ENCODE assay signal across 1 cellular context in the genomic region with DNA sequence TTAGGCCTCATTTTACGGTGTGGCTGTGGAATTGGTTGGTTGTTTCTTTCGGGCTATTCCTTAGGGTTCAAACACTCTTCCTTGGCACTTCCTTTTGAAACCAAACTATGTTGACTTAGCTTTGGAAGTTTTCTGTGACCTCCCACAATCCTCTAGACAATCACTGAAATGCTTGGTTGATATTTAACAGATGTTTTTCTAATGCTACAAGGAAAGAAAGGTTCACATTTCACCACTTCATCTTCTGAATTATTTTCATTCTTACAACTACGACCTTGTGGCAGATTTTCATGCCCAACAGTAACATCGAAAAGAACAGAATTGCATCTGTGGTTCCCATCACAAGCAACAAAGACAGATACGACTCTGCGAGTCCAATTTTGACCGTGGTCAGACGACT.
TF ChIP-seq lines count a peak whose summit lies in the region.

No MANE protein-coding gene starts in this region.

TF ChIP-seq in HepG2, 621 proteins besides CTCF, POLR2A, EP300 and RAD21 (continued from another document and continues in another):
- TF ChIP-seq, protein P1, sequence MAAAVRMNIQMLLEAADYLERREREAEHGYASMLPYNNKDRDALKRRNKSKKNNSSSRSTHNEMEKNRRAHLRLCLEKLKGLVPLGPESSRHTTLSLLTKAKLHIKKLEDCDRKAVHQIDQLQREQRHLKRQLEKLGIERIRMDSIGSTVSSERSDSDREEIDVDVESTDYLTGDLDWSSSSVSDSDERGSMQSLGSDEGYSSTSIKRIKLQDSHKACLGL (CRISPR knock-in tag; IDR thresholded peaks at IDR 0.05), result no peak
- TF ChIP-seq, protein P2, sequence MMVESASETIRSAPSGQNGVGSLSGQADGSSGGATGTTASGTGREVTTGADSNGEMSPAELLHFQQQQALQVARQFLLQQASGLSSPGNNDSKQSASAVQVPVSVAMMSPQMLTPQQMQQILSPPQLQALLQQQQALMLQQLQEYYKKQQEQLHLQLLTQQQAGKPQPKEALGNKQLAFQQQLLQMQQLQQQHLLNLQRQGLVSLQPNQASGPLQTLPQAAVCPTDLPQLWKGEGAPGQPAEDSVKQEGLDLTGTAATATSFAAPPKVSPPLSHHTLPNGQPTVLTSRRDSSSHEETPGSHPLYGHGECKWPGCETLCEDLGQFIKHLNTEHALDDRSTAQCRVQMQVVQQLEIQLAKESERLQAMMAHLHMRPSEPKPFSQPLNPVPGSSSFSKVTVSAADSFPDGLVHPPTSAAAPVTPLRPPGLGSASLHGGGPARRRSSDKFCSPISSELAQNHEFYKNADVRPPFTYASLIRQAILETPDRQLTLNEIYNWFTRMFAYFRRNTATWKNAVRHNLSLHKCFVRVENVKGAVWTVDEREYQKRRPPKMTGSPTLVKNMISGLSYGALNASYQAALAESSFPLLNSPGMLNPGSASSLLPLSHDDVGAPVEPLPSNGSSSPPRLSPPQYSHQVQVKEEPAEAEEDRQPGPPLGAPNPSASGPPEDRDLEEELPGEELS (CRISPR knock-in tag; IDR thresholded peaks at IDR 0.05), result peak; percentile 23; the same call in 1 of the 2 replicates
- TF ChIP-seq NCOA1 (CRISPR knock-in tag; IDR thresholded peaks at IDR 0.05) (no peak), SP4 (CRISPR knock-in tag; IDR thresholded peaks at IDR 0.05) (no peak), ZNF350 (CRISPR knock-in tag; IDR thresholded peaks at IDR 0.05; ENCODE audit: borderline replicate concordance, low read depth) (no peak), ZNF431 (CRISPR knock-in tag; IDR thresholded peaks at IDR 0.05; ENCODE audit: borderline replicate concordance, low read depth) (no peak), HOXD1 (CRISPR knock-in tag; IDR thresholded peaks at IDR 0.05) (no peak), FLYWCH1 (CRISPR knock-in tag; IDR thresholded peaks at IDR 0.05) (no peak), MAFF (IDR thresholded peaks at IDR 0.05; ENCODE audit: low read depth, low read length) (no peak), ZMYM4 (CRISPR knock-in tag; IDR thresholded peaks at IDR 0.05) (no peak), HOXA9 (CRISPR knock-in tag; IDR thresholded peaks at IDR 0.05; ENCODE audit: borderline replicate concordance) (no peak), MIER2 (CRISPR knock-in tag; IDR thresholded peaks at IDR 0.05) (no peak), ATM (IDR thresholded peaks at IDR 0.05; ENCODE audit: borderline replicate concordance) (no peak), FOXA3 (CRISPR knock-in tag; IDR thresholded peaks at IDR 0.05) (0 out of 2 replicates have a peak, but pooled peaks have one; percentile 9), SOX5 (CRISPR knock-in tag; IDR thresholded peaks at IDR 0.05; ENCODE audit: borderline replicate concordance) (no peak; the same call in 1 of the 2 replicates), PITX1 (CRISPR knock-in tag; IDR thresholded peaks at IDR 0.05) (no peak), ZNF263 (CRISPR knock-in tag; IDR thresholded peaks at IDR 0.05) (no peak), ELF3 (CRISPR knock-in tag; IDR thresholded peaks at IDR 0.05) (peak; percentile 40; the same call in 1 of the 2 replicates), HMGA1 (CRISPR knock-in tag; conservative IDR thresholded peaks at IDR 0.05) (no peak), ATF7 (IDR thresholded peaks at IDR 0.05) (no peak), ATF7 (CRISPR knock-in tag; IDR thresholded peaks at IDR 0.05) (no peak)
- TF ChIP-seq, protein P3, sequence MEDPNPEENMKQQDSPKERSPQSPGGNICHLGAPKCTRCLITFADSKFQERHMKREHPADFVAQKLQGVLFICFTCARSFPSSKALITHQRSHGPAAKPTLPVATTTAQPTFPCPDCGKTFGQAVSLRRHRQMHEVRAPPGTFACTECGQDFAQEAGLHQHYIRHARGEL (CRISPR knock-in tag; IDR thresholded peaks at IDR 0.05), result no peak
- TF ChIP-seq, protein P4, sequence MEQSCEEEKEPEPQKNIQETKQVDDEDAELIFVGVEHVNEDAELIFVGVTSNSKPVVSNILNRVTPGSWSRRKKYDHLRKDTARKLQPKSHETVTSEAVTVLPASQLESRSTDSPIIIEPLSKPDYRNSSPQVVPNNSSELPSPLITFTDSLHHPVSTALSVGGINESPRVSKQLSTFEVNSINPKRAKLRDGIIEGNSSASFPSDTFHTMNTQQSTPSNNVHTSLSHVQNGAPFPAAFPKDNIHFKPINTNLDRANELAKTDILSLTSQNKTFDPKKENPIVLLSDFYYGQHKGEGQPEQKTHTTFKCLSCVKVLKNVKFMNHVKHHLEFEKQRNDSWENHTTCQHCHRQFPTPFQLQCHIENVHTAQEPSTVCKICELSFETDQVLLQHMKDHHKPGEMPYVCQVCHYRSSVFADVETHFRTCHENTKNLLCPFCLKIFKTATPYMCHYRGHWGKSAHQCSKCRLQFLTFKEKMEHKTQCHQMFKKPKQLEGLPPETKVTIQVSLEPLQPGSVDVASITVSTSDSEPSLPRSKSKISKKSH (CRISPR knock-in tag; IDR thresholded peaks at IDR 0.05; ENCODE audit: borderline replicate concordance), result no peak
- TF ChIP-seq, protein P5, sequence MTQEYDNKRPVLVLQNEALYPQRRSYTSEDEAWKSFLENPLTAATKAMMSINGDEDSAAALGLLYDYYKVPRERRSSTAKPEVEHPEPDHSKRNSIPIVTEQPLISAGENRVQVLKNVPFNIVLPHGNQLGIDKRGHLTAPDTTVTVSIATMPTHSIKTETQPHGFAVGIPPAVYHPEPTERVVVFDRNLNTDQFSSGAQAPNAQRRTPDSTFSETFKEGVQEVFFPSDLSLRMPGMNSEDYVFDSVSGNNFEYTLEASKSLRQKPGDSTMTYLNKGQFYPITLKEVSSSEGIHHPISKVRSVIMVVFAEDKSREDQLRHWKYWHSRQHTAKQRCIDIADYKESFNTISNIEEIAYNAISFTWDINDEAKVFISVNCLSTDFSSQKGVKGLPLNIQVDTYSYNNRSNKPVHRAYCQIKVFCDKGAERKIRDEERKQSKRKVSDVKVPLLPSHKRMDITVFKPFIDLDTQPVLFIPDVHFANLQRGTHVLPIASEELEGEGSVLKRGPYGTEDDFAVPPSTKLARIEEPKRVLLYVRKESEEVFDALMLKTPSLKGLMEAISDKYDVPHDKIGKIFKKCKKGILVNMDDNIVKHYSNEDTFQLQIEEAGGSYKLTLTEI (CRISPR knock-in tag; conservative IDR thresholded peaks at IDR 0.05), result no peak
- TF ChIP-seq, protein P6, sequence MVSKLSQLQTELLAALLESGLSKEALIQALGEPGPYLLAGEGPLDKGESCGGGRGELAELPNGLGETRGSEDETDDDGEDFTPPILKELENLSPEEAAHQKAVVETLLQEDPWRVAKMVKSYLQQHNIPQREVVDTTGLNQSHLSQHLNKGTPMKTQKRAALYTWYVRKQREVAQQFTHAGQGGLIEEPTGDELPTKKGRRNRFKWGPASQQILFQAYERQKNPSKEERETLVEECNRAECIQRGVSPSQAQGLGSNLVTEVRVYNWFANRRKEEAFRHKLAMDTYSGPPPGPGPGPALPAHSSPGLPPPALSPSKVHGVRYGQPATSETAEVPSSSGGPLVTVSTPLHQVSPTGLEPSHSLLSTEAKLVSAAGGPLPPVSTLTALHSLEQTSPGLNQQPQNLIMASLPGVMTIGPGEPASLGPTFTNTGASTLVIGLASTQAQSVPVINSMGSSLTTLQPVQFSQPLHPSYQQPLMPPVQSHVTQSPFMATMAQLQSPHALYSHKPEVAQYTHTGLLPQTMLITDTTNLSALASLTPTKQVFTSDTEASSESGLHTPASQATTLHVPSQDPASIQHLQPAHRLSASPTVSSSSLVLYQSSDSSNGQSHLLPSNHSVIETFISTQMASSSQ (IDR thresholded peaks at IDR 0.05; ENCODE audit: low read depth), result peak; percentile 59; the same call in 1 of the 2 replicates
- TF ChIP-seq, protein P6 (CRISPR knock-in tag; IDR thresholded peaks at IDR 0.05; ENCODE audit: borderline replicate concordance), result no peak
- TF ChIP-seq, protein P7, sequence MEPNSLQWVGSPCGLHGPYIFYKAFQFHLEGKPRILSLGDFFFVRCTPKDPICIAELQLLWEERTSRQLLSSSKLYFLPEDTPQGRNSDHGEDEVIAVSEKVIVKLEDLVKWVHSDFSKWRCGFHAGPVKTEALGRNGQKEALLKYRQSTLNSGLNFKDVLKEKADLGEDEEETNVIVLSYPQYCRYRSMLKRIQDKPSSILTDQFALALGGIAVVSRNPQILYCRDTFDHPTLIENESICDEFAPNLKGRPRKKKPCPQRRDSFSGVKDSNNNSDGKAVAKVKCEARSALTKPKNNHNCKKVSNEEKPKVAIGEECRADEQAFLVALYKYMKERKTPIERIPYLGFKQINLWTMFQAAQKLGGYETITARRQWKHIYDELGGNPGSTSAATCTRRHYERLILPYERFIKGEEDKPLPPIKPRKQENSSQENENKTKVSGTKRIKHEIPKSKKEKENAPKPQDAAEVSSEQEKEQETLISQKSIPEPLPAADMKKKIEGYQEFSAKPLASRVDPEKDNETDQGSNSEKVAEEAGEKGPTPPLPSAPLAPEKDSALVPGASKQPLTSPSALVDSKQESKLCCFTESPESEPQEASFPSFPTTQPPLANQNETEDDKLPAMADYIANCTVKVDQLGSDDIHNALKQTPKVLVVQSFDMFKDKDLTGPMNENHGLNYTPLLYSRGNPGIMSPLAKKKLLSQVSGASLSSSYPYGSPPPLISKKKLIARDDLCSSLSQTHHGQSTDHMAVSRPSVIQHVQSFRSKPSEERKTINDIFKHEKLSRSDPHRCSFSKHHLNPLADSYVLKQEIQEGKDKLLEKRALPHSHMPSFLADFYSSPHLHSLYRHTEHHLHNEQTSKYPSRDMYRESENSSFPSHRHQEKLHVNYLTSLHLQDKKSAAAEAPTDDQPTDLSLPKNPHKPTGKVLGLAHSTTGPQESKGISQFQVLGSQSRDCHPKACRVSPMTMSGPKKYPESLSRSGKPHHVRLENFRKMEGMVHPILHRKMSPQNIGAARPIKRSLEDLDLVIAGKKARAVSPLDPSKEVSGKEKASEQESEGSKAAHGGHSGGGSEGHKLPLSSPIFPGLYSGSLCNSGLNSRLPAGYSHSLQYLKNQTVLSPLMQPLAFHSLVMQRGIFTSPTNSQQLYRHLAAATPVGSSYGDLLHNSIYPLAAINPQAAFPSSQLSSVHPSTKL (CRISPR knock-in tag; IDR thresholded peaks at IDR 0.05), result peak; percentile 39; the same call in 1 of the 2 replicates
- TF ChIP-seq, protein P8, sequence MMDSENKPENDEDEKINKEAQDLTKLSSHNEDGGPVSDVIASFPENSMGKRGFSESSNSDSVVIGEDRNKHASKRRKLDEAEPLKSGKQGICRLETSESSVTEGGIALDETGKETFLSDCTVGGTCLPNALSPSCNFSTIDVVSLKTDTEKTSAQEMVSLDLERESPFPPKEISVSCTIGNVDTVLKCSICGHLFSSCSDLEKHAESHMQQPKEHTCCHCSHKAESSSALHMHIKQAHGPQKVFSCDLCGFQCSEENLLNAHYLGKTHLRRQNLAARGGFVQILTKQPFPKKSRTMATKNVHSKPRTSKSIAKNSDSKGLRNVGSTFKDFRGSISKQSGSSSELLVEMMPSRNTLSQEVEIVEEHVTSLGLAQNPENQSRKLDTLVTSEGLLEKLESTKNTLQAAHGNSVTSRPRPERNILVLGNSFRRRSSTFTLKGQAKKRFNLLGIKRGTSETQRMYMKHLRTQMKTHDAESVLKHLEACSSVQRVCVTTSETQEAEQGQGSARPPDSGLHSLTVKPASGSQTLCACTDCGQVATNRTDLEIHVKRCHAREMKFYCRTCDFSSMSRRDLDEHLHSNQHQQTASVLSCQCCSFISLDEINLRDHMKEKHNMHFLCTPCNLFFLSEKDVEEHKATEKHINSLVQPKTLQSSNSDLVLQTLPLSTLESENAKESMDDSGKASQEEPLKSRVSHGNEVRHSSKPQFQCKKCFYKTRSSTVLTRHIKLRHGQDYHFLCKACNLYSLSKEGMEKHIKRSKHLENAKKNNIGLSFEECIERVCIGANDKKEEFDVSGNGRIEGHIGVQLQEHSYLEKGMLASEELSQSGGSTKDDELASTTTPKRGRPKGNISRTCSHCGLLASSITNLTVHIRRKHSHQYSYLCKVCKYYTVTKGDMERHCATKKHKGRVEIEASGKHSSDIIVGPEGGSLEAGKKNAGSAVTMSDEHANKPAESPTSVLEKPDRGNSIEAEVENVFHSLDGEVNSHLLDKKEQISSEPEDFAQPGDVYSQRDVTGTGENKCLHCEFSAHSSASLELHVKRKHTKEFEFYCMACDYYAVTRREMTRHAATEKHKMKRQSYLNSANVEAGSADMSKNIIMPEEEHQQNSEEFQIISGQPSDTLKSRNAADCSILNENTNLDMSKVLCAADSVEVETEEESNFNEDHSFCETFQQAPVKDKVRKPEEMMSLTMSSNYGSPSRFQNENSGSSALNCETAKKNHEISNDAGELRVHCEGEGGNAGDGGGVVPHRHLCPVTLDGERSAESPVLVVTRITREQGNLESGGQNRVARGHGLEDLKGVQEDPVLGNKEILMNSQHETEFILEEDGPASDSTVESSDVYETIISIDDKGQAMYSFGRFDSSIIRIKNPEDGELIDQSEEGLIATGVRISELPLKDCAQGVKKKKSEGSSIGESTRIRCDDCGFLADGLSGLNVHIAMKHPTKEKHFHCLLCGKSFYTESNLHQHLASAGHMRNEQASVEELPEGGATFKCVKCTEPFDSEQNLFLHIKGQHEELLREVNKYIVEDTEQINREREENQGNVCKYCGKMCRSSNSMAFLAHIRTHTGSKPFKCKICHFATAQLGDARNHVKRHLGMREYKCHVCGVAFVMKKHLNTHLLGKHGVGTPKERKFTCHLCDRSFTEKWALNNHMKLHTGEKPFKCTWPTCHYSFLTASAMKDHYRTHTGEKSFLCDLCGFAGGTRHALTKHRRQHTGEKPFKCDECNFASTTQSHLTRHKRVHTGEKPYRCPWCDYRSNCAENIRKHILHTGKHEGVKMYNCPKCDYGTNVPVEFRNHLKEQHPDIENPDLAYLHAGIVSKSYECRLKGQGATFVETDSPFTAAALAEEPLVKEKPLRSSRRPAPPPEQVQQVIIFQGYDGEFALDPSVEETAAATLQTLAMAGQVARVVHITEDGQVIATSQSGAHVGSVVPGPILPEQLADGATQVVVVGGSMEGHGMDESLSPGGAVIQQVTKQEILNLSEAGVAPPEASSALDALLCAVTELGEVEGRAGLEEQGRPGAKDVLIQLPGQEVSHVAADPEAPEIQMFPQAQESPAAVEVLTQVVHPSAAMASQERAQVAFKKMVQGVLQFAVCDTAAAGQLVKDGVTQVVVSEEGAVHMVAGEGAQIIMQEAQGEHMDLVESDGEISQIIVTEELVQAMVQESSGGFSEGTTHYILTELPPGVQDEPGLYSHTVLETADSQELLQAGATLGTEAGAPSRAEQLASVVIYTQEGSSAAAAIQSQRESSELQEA (CRISPR knock-in tag; IDR thresholded peaks at IDR 0.05; ENCODE audit: not compliant biosample characterization), result no peak
